ENCODE assay signal across 15 cellular contexts in the genomic region with DNA sequence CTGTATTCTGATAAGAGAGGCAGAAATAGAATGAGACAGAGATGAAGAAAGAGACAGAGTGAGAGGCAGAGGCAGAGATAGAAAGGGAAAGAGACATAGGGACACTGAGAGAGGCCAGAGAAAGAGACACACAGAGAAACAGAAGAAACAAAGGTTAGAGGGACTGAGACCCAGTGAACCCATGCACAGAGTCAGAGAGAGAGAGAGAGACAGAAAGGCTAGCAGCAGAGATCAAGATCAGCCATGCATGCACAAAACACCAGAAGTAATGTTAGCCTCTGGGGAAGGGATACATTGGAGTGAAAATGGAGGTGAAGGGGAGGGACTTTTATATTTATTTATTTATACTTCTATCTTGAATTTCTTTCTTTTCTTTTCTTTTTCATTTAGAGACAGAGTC. TPM values are rescaled to one million over a fixed set of nuclear protein-coding genes. Genes with fewer than 3 reads are reported as not detected.
DNase-seq lines count a peak whose midpoint lies in the region; ATAC-seq, FAIRE-seq and TF ChIP-seq lines count a peak whose summit lies in the region.
"Had no signal": no experiment of that assay in that cellular context is flagged by ENCODE, and none has a peak within 500 bp of the region (broad histone marks: within the 10 kb centered on the region; RNA-seq: fewer than 3 reads in every experiment).

No MANE protein-coding gene starts in this region.

- peak overlapping the region; percentile 17 for H3K14ac ChIP-seq in trophoblast cell (ENCODE audit: low read length)

- ATAC-seq in GM19043 (IDR thresholded peaks at IDR 0.05; ENCODE audit: low read depth, unreplicated experiment) (peak; percentile 44), HG02759 (IDR thresholded peaks at IDR 0.05; ENCODE audit: unreplicated experiment) (peak; percentile 36), Panc1 (no peak), HepG2 (no peak)
- ATAC-seq: left ventricle myocardium superior had no signal

- CTCF ChIA-PET in Panc1 (lab: Charles Lee) (no interaction called here), HepG2 (lab: Yijun Ruan, JAX; ENCODE audit: low intra/inter-chr PET ratio, low total read pairs) (no interaction called here)

- H2BK12ac ChIP-seq in trophoblast cell (ENCODE audit: low read length), result peak overlapping the region; percentile 70

- DNase-seq in Panc1 (ENCODE audit: low read depth, low spot score), result no peak
- DNase-seq in trophoblast cell, result no peak
- no peak for DNase-seq in NCI-H1092 (lab: John Stamatoyannopoulos, UW)
- DNase-seq in epidermal melanocyte (ENCODE audit: insufficient read length, low spot score), result no peak
- DNase-seq in HepG2 (ENCODE audit: low spot score), result no peak
- DNase-seq in stimulated activated CD4-positive, alpha-beta T cell treated with anti-CD3 and anti-CD28 coated beads, Interleukin-15, amount 100 ng/mL, for 24 hours, result no peak
- DNase-seq: activated T-cell treated with anti-CD3 and anti-CD28 coated beads, Interleukin-2, amount 50 U/mL, for 48 hours; central memory CD4-positive, alpha-beta T cell; left ventricle myocardium superior; NCI-H1105 treated with DMSO at 0.1 percent for 48 hours; PC-9 had no signal

- TF ChIP-seq CTCF in Panc1 (IDR thresholded peaks at IDR 0.05) (no peak), HepG2 (CRISPR knock-in tag; IDR thresholded peaks at IDR 0.05) (no peak)

- H3K9ac ChIP-seq in trophoblast cell (ENCODE audit: low read length) (no peak overlapping the region), HepG2 (ENCODE audit: insufficient read depth, low read depth, low read length) (no peak overlapping the region)

- H3K36me3 ChIP-seq in Panc1 (ENCODE audit: control insufficient read depth, insufficient read depth, low read length), result no peaks in the 10 kb centered on the region
- no peaks in the 10 kb centered on the region for H3K36me3 ChIP-seq in trophoblast cell (ENCODE audit: control insufficient read depth in 1 of 2, insufficient read depth in 2 of 2, low read length in 2 of 2)
- no peaks in the 10 kb centered on the region for H3K36me3 ChIP-seq in HepG2 (replicated peaks in 1 of 2; ENCODE audit: control insufficient read depth in 1 of 2, insufficient read depth in 2 of 2, low read length in 2 of 2)

- BruUV-seq in Panc1 (replicated peaks; lab: Mats Ljungman, UMichigan) (no TSS peak), HepG2 (replicated peaks; lab: Mats Ljungman, UMichigan) (no TSS peak)

- no peak overlapping the region for H3K23ac ChIP-seq in trophoblast cell (ENCODE audit: low read length)

- peak overlapping the region; percentile 58 for H4K91ac ChIP-seq in trophoblast cell (ENCODE audit: low read depth, low read length)

- no peak overlapping the region for H3K4me2 ChIP-seq in trophoblast cell (ENCODE audit: low read length)
- H3K4me2 ChIP-seq in HepG2 (ENCODE audit: low read depth, low read length), result no peak overlapping the region
- H3K4me2 ChIP-seq: PC-9 had no signal

- H4K20me1 ChIP-seq in HepG2 (ENCODE audit: insufficient read depth, low read length), result no peaks in the 10 kb centered on the region

- H3K27me3 ChIP-seq in Panc1 (ENCODE audit: control insufficient read depth, insufficient read depth, low read length) (no peaks in the 10 kb centered on the region), trophoblast cell (ENCODE audit: insufficient read depth, low read length) (no peaks in the 10 kb centered on the region), HepG2 (ENCODE audit: control insufficient read depth in 1 of 2, insufficient read depth in 2 of 2, low read length in 2 of 2) (no peaks in the 10 kb centered on the region)

- H4K8ac ChIP-seq in trophoblast cell (ENCODE audit: low read depth, low read length), result peak overlapping the region; percentile 59

- H3K4me3 ChIP-seq in Panc1 (ENCODE audit: low read depth in 2 of 2, low read length in 2 of 2) (no peak overlapping the region), trophoblast cell (ENCODE audit: low read depth, low read length) (no peak overlapping the region), HepG2 (replicated peaks in 1 of 3; ENCODE audit: insufficient read depth in 1 of 3, low read depth in 2 of 3, low read length in 3 of 3) (no peak overlapping the region)
- H3K4me3 ChIP-seq: PC-9 had no signal

- H3K4me1 ChIP-seq in Panc1 (ENCODE audit: control insufficient read depth, insufficient read depth, low read length), result peaks cover 28% of the 10 kb centered on the region
- H3K4me1 ChIP-seq in trophoblast cell (ENCODE audit: control insufficient read depth in 1 of 2, insufficient read depth in 2 of 2, low read length in 2 of 2), result peaks cover 19 to 25% of the 10 kb centered on the region in 2 experiments
- peaks cover 70% of the 10 kb centered on the region for H3K4me1 ChIP-seq in HepG2 (ENCODE audit: insufficient read depth, low read length)

- no peak overlapping the region for H4K12ac ChIP-seq in trophoblast cell (ENCODE audit: low read depth, low read length)

- H2AK5ac ChIP-seq in trophoblast cell (ENCODE audit: low read length), result no peak overlapping the region

- H3K9me3 ChIP-seq in Panc1 (ENCODE audit: control insufficient read depth, insufficient read depth, low read depth, low read length), result no peaks in the 10 kb centered on the region
- H3K9me3 ChIP-seq in trophoblast cell (ENCODE audit: insufficient read depth, low read depth, low read length), result peaks cover 2% of the 10 kb centered on the region
- no peaks in the 10 kb centered on the region for H3K9me3 ChIP-seq in HepG2 (ENCODE audit: low read length)

- in situ Hi-C loops in Panc1 (cut with HindIII; ENCODE audit: low pct_unique_long_range_greater_than_20kb, low sequenced_read_pairs), result no loop called here
- in situ Hi-C loops in HepG2 (cut with HindIII; ENCODE audit: extremely low pct_ligation_motif_present, low pct_unique_long_range_greater_than_20kb), result no loop called here

- H2BK120ac ChIP-seq in trophoblast cell (ENCODE audit: insufficient read depth, low read length, poor library complexity), result peak overlapping the region; percentile 25

- TF ChIP-seq POLR2A in HepG2 (IDR thresholded peaks at IDR 0.05; ENCODE audit: insufficient read depth in 1 of 2, low read depth in 2 of 2, low read length in 2 of 2), result no peak

- H3K4ac ChIP-seq in trophoblast cell (ENCODE audit: low read depth, low read length), result no peak overlapping the region

- peak overlapping the region; percentile 58 for H3K27ac ChIP-seq in Panc1 (ENCODE audit: low read length)
- H3K27ac ChIP-seq in trophoblast cell (ENCODE audit: low read depth, low read length), result no peak overlapping the region
- no peak overlapping the region for H3K27ac ChIP-seq in HepG2 (ENCODE audit: extremely low read length, insufficient read depth, low read length)
- H3K27ac ChIP-seq: PC-9, VCaP had no signal

- no peak overlapping the region for H2AFZ ChIP-seq in trophoblast cell (ENCODE audit: insufficient read depth, low read length, poor library complexity)
- H2AFZ ChIP-seq in HepG2 (ENCODE audit: low read length), result no peak overlapping the region
- H2AFZ ChIP-seq: PC-9 had no signal

- FAIRE-seq in HepG2 (lab: Jason Lieb, UNC), result no peak
- FAIRE-seq: D721Med had no signal

- H3K79me2 ChIP-seq in trophoblast cell (ENCODE audit: control insufficient read depth, insufficient read depth, low read length, poor library complexity), result peaks cover 6% of the 10 kb centered on the region
- no peaks in the 10 kb centered on the region for H3K79me2 ChIP-seq in HepG2 (ENCODE audit: insufficient read depth, low read length)

- no peak for TF ChIP-seq EP300 in HepG2 (IDR thresholded peaks at IDR 0.05; ENCODE audit: low read depth in 2 of 2, low read length in 2 of 2)
- no peak for TF ChIP-seq EP300 in HepG2 (CRISPR knock-in tag; IDR thresholded peaks at IDR 0.05; ENCODE audit: borderline replicate concordance)

- H3K18ac ChIP-seq in trophoblast cell (ENCODE audit: low read length), result no peak overlapping the region

- POLR2A ChIA-PET in Panc1 (lab: Charles Lee) (no interaction called here), HepG2 (lab: Yijun Ruan, JAX) (no interaction called here)

- intact Hi-C loops in Panc1 (cut with micrococcal nuclease; ENCODE audit: unreplicated experiment), result no loop called here
- intact Hi-C loops in HepG2 (cut with micrococcal nuclease; ENCODE audit: unreplicated experiment), result no loop called here

- peak overlapping the region; percentile 12 for H2BK5ac ChIP-seq in trophoblast cell (ENCODE audit: low read depth, low read length, poor library complexity)

- TF ChIP-seq RAD21 in HepG2 (CRISPR knock-in tag; IDR thresholded peaks at IDR 0.05), result no peak

- H3K79me1 ChIP-seq in trophoblast cell (ENCODE audit: low read length), result peaks cover 38% of the 10 kb centered on the region

RNA-seq across cellular contexts. Expression of a gene that starts 14.1 kb away (rescaled TPM):
- total RNA-seq in Panc1 (2021; ENCODE audit: unreplicated experiment), result 228 TPM
- polyA plus RNA-seq in Panc1 (2012; ENCODE audit: insufficient read length), result 986 TPM
- 1,673 and 1,689 TPM in 2 replicates for polyA plus RNA-seq in trophoblast cell (2013)
- total RNA-seq in HepG2 (2016; rRNA removed; fragmentation: Illumina TruSeq; extraction: Trizol), result 75.5 and 192 TPM in 2 replicates
- total RNA-seq in HepG2 (2016; cell fraction: cytosol; rRNA removed; fragmentation: Illumina TruSeq; extraction: Trizol; ENCODE audit: low read depth), result 9.1 and 9.9 TPM in 2 replicates
- 71.7 and 190 TPM in 2 replicates for total RNA-seq in HepG2 (2016; cell fraction: insoluble cytoplasmic fraction; rRNA removed; fragmentation: Illumina TruSeq; extraction: Trizol)
- 37.6 and 38.8 TPM in 2 replicates for total RNA-seq in HepG2 (2016; cell fraction: membrane; rRNA removed; fragmentation: Illumina TruSeq; extraction: Trizol)
- total RNA-seq in HepG2 (2016; cell fraction: nucleus; rRNA removed; fragmentation: Illumina TruSeq; extraction: Trizol), result 149 and 175 TPM in 2 replicates
- 65.0 and 76.7 TPM in 2 replicates for polyA plus RNA-seq in HepG2 (2011; rRNA removed)
- 54.8 and 70.7 TPM in 2 replicates for polyA plus RNA-seq in HepG2 (2011; cell fraction: cytosol; rRNA removed)
- polyA plus RNA-seq in HepG2 (2011; cell fraction: nucleus; rRNA removed), result 37.4 and 43.1 TPM in 2 replicates
- polyA plus RNA-seq in HepG2 (2012), result 35.8 and 37.1 TPM in 2 replicates
- polyA plus RNA-seq in HepG2 (2016; cell fraction: cytosol; fragmentation: Illumina TruSeq; extraction: Trizol; ENCODE audit: low read depth), result 23.5 and 31.8 TPM in 2 replicates
- 109 and 123 TPM in 2 replicates for polyA plus RNA-seq in HepG2 (2016; cell fraction: insoluble cytoplasmic fraction; fragmentation: Illumina TruSeq; extraction: Trizol; ENCODE audit: low read depth)
- 43.6 and 45.2 TPM in 2 replicates for polyA plus RNA-seq in HepG2 (2016; cell fraction: membrane; fragmentation: Illumina TruSeq; extraction: Trizol; ENCODE audit: low read depth)
- 354 and 386 TPM in 2 replicates for polyA plus RNA-seq in HepG2 (2016; cell fraction: nucleus; fragmentation: Illumina TruSeq; extraction: Trizol; ENCODE audit: insufficient read depth, low read depth)
- 64.6 TPM in 1 of 2 replicates, not detected in the other for polyA minus RNA-seq in HepG2 (2011; rRNA and poly(A)+ RNA removed; ENCODE audit: low replicate concordance)
- 30.4 and 42.5 TPM in 2 replicates for polyA minus RNA-seq in HepG2 (2011; cell fraction: cytosol; rRNA and poly(A)+ RNA removed)
- polyA minus RNA-seq in HepG2 (2011; cell fraction: nucleus; rRNA and poly(A)+ RNA removed), result 9.7 and 14.0 TPM in 2 replicates

RNA-seq across cellular contexts. Expression of a gene that starts 57.6 kb away (rescaled TPM):
- 202 TPM for total RNA-seq in Panc1 (2021; ENCODE audit: unreplicated experiment)
- polyA plus RNA-seq in Panc1 (2012; ENCODE audit: insufficient read length), result 298 TPM
- 225 and 237 TPM in 2 replicates for polyA plus RNA-seq in trophoblast cell (2013)
- 124 and 146 TPM in 2 replicates for total RNA-seq in HepG2 (2016; rRNA removed; fragmentation: Illumina TruSeq; extraction: Trizol)
- total RNA-seq in HepG2 (2016; cell fraction: cytosol; rRNA removed; fragmentation: Illumina TruSeq; extraction: Trizol; ENCODE audit: low read depth), result 55.4 and 83.7 TPM in 2 replicates
- 123 and 144 TPM in 2 replicates for total RNA-seq in HepG2 (2016; cell fraction: insoluble cytoplasmic fraction; rRNA removed; fragmentation: Illumina TruSeq; extraction: Trizol)
- total RNA-seq in HepG2 (2016; cell fraction: membrane; rRNA removed; fragmentation: Illumina TruSeq; extraction: Trizol), result 93.5 and 124 TPM in 2 replicates
- total RNA-seq in HepG2 (2016; cell fraction: nucleus; rRNA removed; fragmentation: Illumina TruSeq; extraction: Trizol), result 49.1 and 52.7 TPM in 2 replicates
- 62.4 and 62.5 TPM in 2 replicates for polyA plus RNA-seq in HepG2 (2011; rRNA removed)
- 113 and 180 TPM in 2 replicates for polyA plus RNA-seq in HepG2 (2011; cell fraction: cytosol; rRNA removed)
- 35.5 and 39.6 TPM in 2 replicates for polyA plus RNA-seq in HepG2 (2011; cell fraction: nucleus; rRNA removed)
- 92.4 and 93.3 TPM in 2 replicates for polyA plus RNA-seq in HepG2 (2012)
- polyA plus RNA-seq in HepG2 (2016; cell fraction: cytosol; fragmentation: Illumina TruSeq; extraction: Trizol; ENCODE audit: low read depth), result 97.4 and 143 TPM in 2 replicates
- 209 and 219 TPM in 2 replicates for polyA plus RNA-seq in HepG2 (2016; cell fraction: insoluble cytoplasmic fraction; fragmentation: Illumina TruSeq; extraction: Trizol; ENCODE audit: low read depth)
- polyA plus RNA-seq in HepG2 (2016; cell fraction: membrane; fragmentation: Illumina TruSeq; extraction: Trizol; ENCODE audit: low read depth), result 131 and 173 TPM in 2 replicates
- polyA plus RNA-seq in HepG2 (2016; cell fraction: nucleus; fragmentation: Illumina TruSeq; extraction: Trizol; ENCODE audit: insufficient read depth, low read depth), result 113 and 116 TPM in 2 replicates
- polyA minus RNA-seq in HepG2 (2011; rRNA and poly(A)+ RNA removed; ENCODE audit: low replicate concordance), result 66.0 and 83.2 TPM in 2 replicates
- polyA minus RNA-seq in HepG2 (2011; cell fraction: cytosol; rRNA and poly(A)+ RNA removed), result 18.4 and 25.2 TPM in 2 replicates
- 18.3 and 24.2 TPM in 2 replicates for polyA minus RNA-seq in HepG2 (2011; cell fraction: nucleus; rRNA and poly(A)+ RNA removed)

Comparison
In these comparisons a context has a peak if more than half of its experiments do, and no peak if none do; other contexts are left out.
1. ATAC-seq: peak in GM19043 (single experiment) and HG02759 (single experiment); none in Panc1 (single experiment) and HepG2 (single experiment).